In genomic region chr5:112684121-112684520, GRCh38 we compare ENCODE assay signal across 14 cellular contexts. TPM values are rescaled to one million over a fixed set of nuclear protein-coding genes. Genes with fewer than 3 reads are reported as not detected.
DNase-seq lines count a peak whose midpoint lies in the region; ATAC-seq and TF ChIP-seq lines count a peak whose summit lies in the region.
"Had no signal": no experiment of that assay in that cellular context is flagged by ENCODE, and none has a peak within 500 bp of the region (broad histone marks: within the 10 kb centered on the region; RNA-seq: fewer than 3 reads in every experiment).

No MANE protein-coding gene starts in this region.

- no peaks in the 10 kb centered on the region for H3K36me3 Mint-ChIP-seq in neural progenitor cell

- POLR2A ChIA-PET in OCI-LY7 (lab: Charles Lee) = interaction anchor here (0.5 to 2.2 kb wide), 3 partner anchors 13 to 691 kb away, joined by 4 to 9 read pairs (median 5); no protein-coding TSS in a partner anchor

- H3K79me2 ChIP-seq in GM23248 (ENCODE audit: insufficient read depth) = no peaks in the 10 kb centered on the region
- H3K79me2 ChIP-seq in OCI-LY7 (ENCODE audit: insufficient read depth, low read depth, low read length) = no peaks in the 10 kb centered on the region
- no peaks in the 10 kb centered on the region for H3K79me2 ChIP-seq in neural progenitor cell (ENCODE audit: low read depth)

- TF ChIP-seq CTCF in OCI-LY7 (conservative IDR thresholded peaks at IDR 0.05; ENCODE audit: low read length) (no peak), neural progenitor cell (IDR thresholded peaks at IDR 0.05) (no peak)

- H3K27me3 ChIP-seq in GM23248 (replicated peaks; ENCODE audit: insufficient read depth) = 0 out of 2 replicates have a peak, but pooled peaks cover 4% of the 10 kb centered on the region
- H3K27me3 ChIP-seq in neural progenitor cell = no peaks in the 10 kb centered on the region
- H3K27me3 ChIP-seq: colonic mucosa had no signal

- H3K36me3 ChIP-seq in GM23248 (ENCODE audit: low read depth) (no peaks in the 10 kb centered on the region), OCI-LY7 (ENCODE audit: insufficient read depth, low read length) (no peaks in the 10 kb centered on the region), neural progenitor cell (no peaks in the 10 kb centered on the region)
- H3K36me3 ChIP-seq: colonic mucosa, neutrophil had no signal

- DNase-seq in EH (ENCODE audit: low read depth) (peak; percentile 8), GM23248 (peak; percentile 15), OCI-LY7 (ENCODE audit: low spot score) (peak; percentile 43), neural progenitor cell (ENCODE audit: low spot score) (no peak), AG20443 (ENCODE audit: low spot score) (no peak), NCI-H1105 (lab: John Stamatoyannopoulos, UW) (no peak), DMS153 treated with DMSO at 0.1 percent for 48 hours (lab: John Stamatoyannopoulos, UW; ENCODE audit: unreplicated experiment) (no peak)
- DNase-seq: activated CD4-positive, alpha-beta T cell treated with anti-CD3 and anti-CD28 coated beads for 4 hours; activated T-cell treated with anti-CD3 and anti-CD28 coated beads, Interleukin-2, amount 50 U/mL, for 1 hour; colonic mucosa; NCI-H2029 had no signal

- intact Hi-C loops in OCI-LY7 (cut with micrococcal nuclease; ENCODE audit: unreplicated experiment) = no loop called here

- no peaks in the 10 kb centered on the region for H3K9me3 Mint-ChIP-seq in neural progenitor cell
- H3K9me3 Mint-ChIP-seq: T-helper 1 cell treated with Interleukin-12 subunit alpha and Interleukin-12 subunit beta and Interleukin-4 antibody, amounts not matched to agents 30 μg/mL and 1 μg/mL, for 36 hours had no signal

- H3K9ac ChIP-seq in GM23248 = peak overlapping the region; percentile 62
- H3K9ac ChIP-seq in neural progenitor cell = no peak overlapping the region

- no peak overlapping the region for H3K4me3 Mint-ChIP-seq in neural progenitor cell
- H3K4me3 Mint-ChIP-seq: T-helper 1 cell treated with Interleukin-12 subunit alpha and Interleukin-12 subunit beta and Interleukin-4 antibody, amounts not matched to agents 30 μg/mL and 1 μg/mL, for 36 hours had no signal

- no peak for ATAC-seq in GM21825 (IDR thresholded peaks at IDR 0.05; ENCODE audit: unreplicated experiment)

- H3K4me3 ChIP-seq in GM23248 = no peak overlapping the region
- no peak overlapping the region for H3K4me3 ChIP-seq in OCI-LY7 (ENCODE audit: low read depth, low read length, poor library complexity, severe bottlenecking)
- no peak overlapping the region for H3K4me3 ChIP-seq in neural progenitor cell
- H3K4me3 ChIP-seq: colonic mucosa had no signal

- CTCF ChIA-PET in OCI-LY7 (lab: Charles Lee; ENCODE audit: unreplicated experiment) = no interaction called here

- H2AFZ ChIP-seq in GM23248 (0 out of 2 replicates have a peak overlapping the region, but pooled peaks have one; percentile 6), OCI-LY7 (ENCODE audit: low read length) (peak overlapping the region; percentile 44; the same call in 1 of the 2 replicates), neural progenitor cell (replicated peaks) (peak overlapping the region; percentile 59)

- H3F3A ChIP-seq in GM23248 (ENCODE audit: insufficient read depth) (peaks cover 63% of the 10 kb centered on the region), neural progenitor cell (ENCODE audit: low read depth) (no peaks in the 10 kb centered on the region)

- peak overlapping the region; percentile 66 for H3K4me2 ChIP-seq in GM23248 (ENCODE audit: unreplicated experiment)
- H3K4me2 ChIP-seq in OCI-LY7 (ENCODE audit: low read length) = peak overlapping the region; percentile 25
- no peak overlapping the region for H3K4me2 ChIP-seq in neural progenitor cell

- H3K27ac Mint-ChIP-seq in neural progenitor cell = no peak overlapping the region
- H3K27ac Mint-ChIP-seq: T-helper 1 cell treated with Interleukin-12 subunit alpha and Interleukin-12 subunit beta and Interleukin-4 antibody, amounts not matched to agents 30 μg/mL and 1 μg/mL, for 36 hours had no signal

- 30 to 42% methylated on average over 1 of the region's 1 CpG for WGBS in GM23248 (ENCODE audit: low coverage in 1 of 2, low lambda C conversion rate in 2 of 2, missing lambda C conversion rate in 2 of 2), 2 experiments

- H3K4me1 Mint-ChIP-seq in neural progenitor cell = peaks cover 15% of the 10 kb centered on the region

- in situ Hi-C loops in GM23248 (cut with MboI) = no loop called here

- H3K27ac ChIP-seq in GM23248 (peak overlapping the region; percentile 94), OCI-LY7 (ENCODE audit: low read depth, low read length, poor library complexity, severe bottlenecking) (no peak overlapping the region), neural progenitor cell (no peak overlapping the region)
- H3K27ac ChIP-seq: colonic mucosa, neutrophil had no signal

- no peaks in the 10 kb centered on the region for H3K27me3 Mint-ChIP-seq in neural progenitor cell (ENCODE audit: insufficient read depth, low read depth)

- BruUV-seq in OCI-LY7 (replicated peaks; lab: Mats Ljungman, UMichigan) = no TSS peak

- H3K9me3 ChIP-seq in GM23248 (ENCODE audit: low read depth) = no peaks in the 10 kb centered on the region
- no peaks in the 10 kb centered on the region for H3K9me3 ChIP-seq in OCI-LY7 (ENCODE audit: low read length)
- H3K9me3 ChIP-seq in neural progenitor cell (ENCODE audit: low read depth) = no peaks in the 10 kb centered on the region
- H3K9me3 ChIP-seq: colonic mucosa, neutrophil had no signal

- H4K20me1 ChIP-seq in GM23248 (ENCODE audit: insufficient read depth) (no peaks in the 10 kb centered on the region), OCI-LY7 (ENCODE audit: insufficient read depth, low read length) (no peaks in the 10 kb centered on the region), neural progenitor cell (ENCODE audit: low read depth) (no peaks in the 10 kb centered on the region)

- H3K4me1 ChIP-seq in GM23248 (ENCODE audit: insufficient read depth) = peaks cover 67% of the 10 kb centered on the region
- peaks cover 15% of the 10 kb centered on the region for H3K4me1 ChIP-seq in OCI-LY7 (ENCODE audit: insufficient read depth, low read length, poor library complexity, severe bottlenecking)
- H3K4me1 ChIP-seq in neural progenitor cell = peaks cover 20% of the 10 kb centered on the region
- H3K4me1 ChIP-seq: colonic mucosa had no signal

- no peaks in the 10 kb centered on the region for H3K9me2 ChIP-seq in GM23248 (ENCODE audit: insufficient read depth)
- no peaks in the 10 kb centered on the region for H3K9me2 ChIP-seq in OCI-LY7 (ENCODE audit: insufficient read depth, low read length)

RNA-seq across cellular contexts. Expression of gene APC, which starts 53.6 kb away (rescaled TPM):
- 34.2 and 47.2 TPM in 2 replicates for total RNA-seq in GM23248 (2014; rRNA removed; shearing (Covaris generic))
- 17.8 and 18.1 TPM in 2 replicates for polyA plus RNA-seq in GM23248 (2016; fragmentation: Nextera tagmentation; extraction: Ambion mirVana)
- 33.1 and 41.4 TPM in 2 replicates for total RNA-seq in OCI-LY7 (2014; rRNA removed; shearing (Covaris generic))
- total RNA-seq in OCI-LY7 (2022) (34.8 and 35.9 TPM in 2 replicates), neural progenitor cell (ENCODE audit: low replicate concordance) (39.7 and 51.7 TPM in 2 replicates)

Comparison
In these comparisons a context has a peak if more than half of its experiments do, and no peak if none do; other contexts are left out.
1. DNase-seq: peak in EH (single experiment), GM23248 (single experiment) and OCI-LY7 (single experiment); none in neural progenitor cell (single experiment), AG20443 (single experiment), NCI-H1105 (single experiment) and DMS153 treated with DMSO at 0.1 percent for 48 hours (single experiment).
2. H2AFZ ChIP-seq: peak in every context shown above with its lines; median percentile 59 in neural progenitor cell; 44 in OCI-LY7; 6 in GM23248.